In the genomic region with DNA sequence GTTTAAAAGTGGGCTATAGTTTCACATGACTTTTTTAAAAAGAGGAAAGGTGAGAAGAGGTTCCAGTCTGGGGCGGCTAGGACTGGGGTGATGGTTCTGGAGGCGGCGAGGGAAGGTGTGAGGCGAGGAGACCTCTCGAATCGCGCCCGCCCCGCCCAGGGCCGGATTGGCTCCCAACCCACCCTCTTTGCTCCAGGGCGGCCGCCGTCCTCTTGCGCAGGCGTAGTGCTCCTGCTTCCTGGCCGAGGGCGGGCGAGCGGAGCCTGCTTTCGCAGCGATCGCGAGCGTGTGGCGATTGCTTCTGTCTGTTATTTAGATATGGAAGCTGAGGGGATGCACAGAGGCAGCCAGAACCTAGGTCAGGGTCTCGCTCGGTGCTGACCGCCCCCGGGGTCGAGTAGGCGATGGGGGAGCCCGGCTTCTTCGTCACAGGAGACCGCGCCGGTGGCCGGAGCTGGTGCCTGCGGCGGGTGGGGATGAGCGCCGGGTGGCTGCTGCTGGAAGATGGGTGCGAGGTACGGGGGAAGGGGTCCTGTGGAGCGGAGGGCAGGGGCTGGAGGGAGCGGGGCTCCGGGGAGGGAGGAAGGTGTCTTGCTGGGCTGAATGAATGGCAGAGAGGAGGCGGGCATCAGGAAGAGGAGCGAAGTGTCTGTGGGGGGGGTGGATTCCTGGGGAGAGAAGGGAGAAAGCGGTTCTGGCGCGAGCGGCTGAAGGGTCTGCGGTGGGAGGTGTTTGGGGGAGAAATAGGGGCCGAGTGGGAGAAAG, we compare ENCODE assay signal across 1 cellular context.
TF ChIP-seq lines count a peak whose summit lies in the region.

A gene with protein sequence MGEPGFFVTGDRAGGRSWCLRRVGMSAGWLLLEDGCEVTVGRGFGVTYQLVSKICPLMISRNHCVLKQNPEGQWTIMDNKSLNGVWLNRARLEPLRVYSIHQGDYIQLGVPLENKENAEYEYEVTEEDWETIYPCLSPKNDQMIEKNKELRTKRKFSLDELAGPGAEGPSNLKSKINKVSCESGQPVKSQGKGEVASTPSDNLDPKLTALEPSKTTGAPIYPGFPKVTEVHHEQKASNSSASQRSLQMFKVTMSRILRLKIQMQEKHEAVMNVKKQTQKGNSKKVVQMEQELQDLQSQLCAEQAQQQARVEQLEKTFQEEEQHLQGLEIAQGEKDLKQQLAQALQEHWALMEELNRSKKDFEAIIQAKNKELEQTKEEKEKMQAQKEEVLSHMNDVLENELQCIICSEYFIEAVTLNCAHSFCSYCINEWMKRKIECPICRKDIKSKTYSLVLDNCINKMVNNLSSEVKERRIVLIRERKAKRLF (plus strand): TSS at position 223 of the 765 bp plus-strand sequence. CDS start 182 bp downstream, at position 405.

TF ChIP-seq in GM12878, 131 proteins besides CTCF, POLR2A, EP300 and RAD21 (continued from another document):
- TF ChIP-seq ASH2L (IDR thresholded peaks at IDR 0.05; ENCODE audit: borderline replicate concordance, low read depth) (no peak), MTA2 (IDR thresholded peaks at IDR 0.05; ENCODE audit: low read depth) (no peak), ZNF274 (IDR thresholded peaks at IDR 0.05; ENCODE audit: insufficient read depth, insufficient read length) (no peak), NFYA (IDR thresholded peaks at IDR 0.05; ENCODE audit: borderline replicate concordance, low read depth, low read length) (no peak), RB1 (IDR thresholded peaks at IDR 0.05; ENCODE audit: borderline replicate concordance) (0 out of 2 replicates have a peak, but pooled peaks have one; percentile 31), ZNF217 (IDR thresholded peaks at IDR 0.05) (no peak), CHD2 (IDR thresholded peaks at IDR 0.05; ENCODE audit: borderline replicate concordance, low read depth, low read length) (no peak), BCL11A (IDR thresholded peaks at IDR 0.05; ENCODE audit: low read depth, low read length) (no peak), JUNB (IDR thresholded peaks at IDR 0.05) (no peak), DPF2 (IDR thresholded peaks at IDR 0.05) (no peak), NBN (IDR thresholded peaks at IDR 0.05) (peak; percentile 44; the same call in 1 of the 2 replicates), CBX3 (IDR thresholded peaks at IDR 0.05; ENCODE audit: borderline replicate concordance, low read depth) (no peak), MXI1 (IDR thresholded peaks at IDR 0.05; ENCODE audit: low read depth, low read length) (0 out of 2 replicates have a peak, but pooled peaks have one; percentile 42), MYB (IDR thresholded peaks at IDR 0.05; ENCODE audit: borderline replicate concordance, low read depth, low read length) (no peak), ATF7 (IDR thresholded peaks at IDR 0.05; ENCODE audit: low read depth) (no peak)
- TF ChIP-seq, protein P1, sequence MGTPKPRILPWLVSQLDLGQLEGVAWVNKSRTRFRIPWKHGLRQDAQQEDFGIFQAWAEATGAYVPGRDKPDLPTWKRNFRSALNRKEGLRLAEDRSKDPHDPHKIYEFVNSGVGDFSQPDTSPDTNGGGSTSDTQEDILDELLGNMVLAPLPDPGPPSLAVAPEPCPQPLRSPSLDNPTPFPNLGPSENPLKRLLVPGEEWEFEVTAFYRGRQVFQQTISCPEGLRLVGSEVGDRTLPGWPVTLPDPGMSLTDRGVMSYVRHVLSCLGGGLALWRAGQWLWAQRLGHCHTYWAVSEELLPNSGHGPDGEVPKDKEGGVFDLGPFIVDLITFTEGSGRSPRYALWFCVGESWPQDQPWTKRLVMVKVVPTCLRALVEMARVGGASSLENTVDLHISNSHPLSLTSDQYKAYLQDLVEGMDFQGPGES (IDR thresholded peaks at IDR 0.05), result no peak
- TF ChIP-seq, protein P2, sequence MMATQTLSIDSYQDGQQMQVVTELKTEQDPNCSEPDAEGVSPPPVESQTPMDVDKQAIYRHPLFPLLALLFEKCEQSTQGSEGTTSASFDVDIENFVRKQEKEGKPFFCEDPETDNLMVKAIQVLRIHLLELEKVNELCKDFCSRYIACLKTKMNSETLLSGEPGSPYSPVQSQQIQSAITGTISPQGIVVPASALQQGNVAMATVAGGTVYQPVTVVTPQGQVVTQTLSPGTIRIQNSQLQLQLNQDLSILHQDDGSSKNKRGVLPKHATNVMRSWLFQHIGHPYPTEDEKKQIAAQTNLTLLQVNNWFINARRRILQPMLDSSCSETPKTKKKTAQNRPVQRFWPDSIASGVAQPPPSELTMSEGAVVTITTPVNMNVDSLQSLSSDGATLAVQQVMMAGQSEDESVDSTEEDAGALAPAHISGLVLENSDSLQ (IDR thresholded peaks at IDR 0.05), result peak; percentile 7; the same call in 1 of the 2 replicates
- TF ChIP-seq, protein P3, sequence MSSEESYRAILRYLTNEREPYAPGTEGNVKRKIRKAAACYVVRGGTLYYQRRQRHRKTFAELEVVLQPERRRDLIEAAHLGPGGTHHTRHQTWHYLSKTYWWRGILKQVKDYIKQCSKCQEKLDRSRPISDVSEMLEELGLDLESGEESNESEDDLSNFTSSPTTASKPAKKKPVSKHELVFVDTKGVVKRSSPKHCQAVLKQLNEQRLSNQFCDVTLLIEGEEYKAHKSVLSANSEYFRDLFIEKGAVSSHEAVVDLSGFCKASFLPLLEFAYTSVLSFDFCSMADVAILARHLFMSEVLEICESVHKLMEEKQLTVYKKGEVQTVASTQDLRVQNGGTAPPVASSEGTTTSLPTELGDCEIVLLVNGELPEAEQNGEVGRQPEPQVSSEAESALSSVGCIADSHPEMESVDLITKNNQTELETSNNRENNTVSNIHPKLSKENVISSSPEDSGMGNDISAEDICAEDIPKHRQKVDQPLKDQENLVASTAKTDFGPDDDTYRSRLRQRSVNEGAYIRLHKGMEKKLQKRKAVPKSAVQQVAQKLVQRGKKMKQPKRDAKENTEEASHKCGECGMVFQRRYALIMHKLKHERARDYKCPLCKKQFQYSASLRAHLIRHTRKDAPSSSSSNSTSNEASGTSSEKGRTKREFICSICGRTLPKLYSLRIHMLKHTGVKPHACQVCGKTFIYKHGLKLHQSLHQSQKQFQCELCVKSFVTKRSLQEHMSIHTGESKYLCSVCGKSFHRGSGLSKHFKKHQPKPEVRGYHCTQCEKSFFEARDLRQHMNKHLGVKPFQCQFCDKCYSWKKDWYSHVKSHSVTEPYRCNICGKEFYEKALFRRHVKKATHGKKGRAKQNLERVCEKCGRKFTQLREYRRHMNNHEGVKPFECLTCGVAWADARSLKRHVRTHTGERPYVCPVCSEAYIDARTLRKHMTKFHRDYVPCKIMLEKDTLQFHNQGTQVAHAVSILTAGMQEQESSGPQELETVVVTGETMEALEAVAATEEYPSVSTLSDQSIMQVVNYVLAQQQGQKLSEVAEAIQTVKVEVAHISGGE (CRISPR knock-in tag; IDR thresholded peaks at IDR 0.05), result no peak
- TF ChIP-seq, protein P4, sequence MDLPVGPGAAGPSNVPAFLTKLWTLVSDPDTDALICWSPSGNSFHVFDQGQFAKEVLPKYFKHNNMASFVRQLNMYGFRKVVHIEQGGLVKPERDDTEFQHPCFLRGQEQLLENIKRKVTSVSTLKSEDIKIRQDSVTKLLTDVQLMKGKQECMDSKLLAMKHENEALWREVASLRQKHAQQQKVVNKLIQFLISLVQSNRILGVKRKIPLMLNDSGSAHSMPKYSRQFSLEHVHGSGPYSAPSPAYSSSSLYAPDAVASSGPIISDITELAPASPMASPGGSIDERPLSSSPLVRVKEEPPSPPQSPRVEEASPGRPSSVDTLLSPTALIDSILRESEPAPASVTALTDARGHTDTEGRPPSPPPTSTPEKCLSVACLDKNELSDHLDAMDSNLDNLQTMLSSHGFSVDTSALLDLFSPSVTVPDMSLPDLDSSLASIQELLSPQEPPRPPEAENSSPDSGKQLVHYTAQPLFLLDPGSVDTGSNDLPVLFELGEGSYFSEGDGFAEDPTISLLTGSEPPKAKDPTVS (IDR thresholded peaks at IDR 0.05; ENCODE audit: low read depth, low read length), result no peak
- TF ChIP-seq, protein P5, sequence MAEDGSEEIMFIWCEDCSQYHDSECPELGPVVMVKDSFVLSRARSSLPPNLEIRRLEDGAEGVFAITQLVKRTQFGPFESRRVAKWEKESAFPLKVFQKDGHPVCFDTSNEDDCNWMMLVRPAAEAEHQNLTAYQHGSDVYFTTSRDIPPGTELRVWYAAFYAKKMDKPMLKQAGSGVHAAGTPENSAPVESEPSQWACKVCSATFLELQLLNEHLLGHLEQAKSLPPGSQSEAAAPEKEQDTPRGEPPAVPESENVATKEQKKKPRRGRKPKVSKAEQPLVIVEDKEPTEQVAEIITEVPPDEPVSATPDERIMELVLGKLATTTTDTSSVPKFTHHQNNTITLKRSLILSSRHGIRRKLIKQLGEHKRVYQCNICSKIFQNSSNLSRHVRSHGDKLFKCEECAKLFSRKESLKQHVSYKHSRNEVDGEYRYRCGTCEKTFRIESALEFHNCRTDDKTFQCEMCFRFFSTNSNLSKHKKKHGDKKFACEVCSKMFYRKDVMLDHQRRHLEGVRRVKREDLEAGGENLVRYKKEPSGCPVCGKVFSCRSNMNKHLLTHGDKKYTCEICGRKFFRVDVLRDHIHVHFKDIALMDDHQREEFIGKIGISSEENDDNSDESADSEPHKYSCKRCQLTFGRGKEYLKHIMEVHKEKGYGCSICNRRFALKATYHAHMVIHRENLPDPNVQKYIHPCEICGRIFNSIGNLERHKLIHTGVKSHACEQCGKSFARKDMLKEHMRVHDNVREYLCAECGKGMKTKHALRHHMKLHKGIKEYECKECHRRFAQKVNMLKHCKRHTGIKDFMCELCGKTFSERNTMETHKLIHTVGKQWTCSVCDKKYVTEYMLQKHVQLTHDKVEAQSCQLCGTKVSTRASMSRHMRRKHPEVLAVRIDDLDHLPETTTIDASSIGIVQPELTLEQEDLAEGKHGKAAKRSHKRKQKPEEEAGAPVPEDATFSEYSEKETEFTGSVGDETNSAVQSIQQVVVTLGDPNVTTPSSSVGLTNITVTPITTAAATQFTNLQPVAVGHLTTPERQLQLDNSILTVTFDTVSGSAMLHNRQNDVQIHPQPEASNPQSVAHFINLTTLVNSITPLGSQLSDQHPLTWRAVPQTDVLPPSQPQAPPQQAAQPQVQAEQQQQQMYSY (CRISPR knock-in tag; IDR thresholded peaks at IDR 0.05), result no peak
